Comparison of ENCODE assay signal across 8 cellular contexts in genomic region chr19:35936738-35937268, GRCh38.
DNase-seq lines count a peak whose midpoint lies in the region; ATAC-seq, FAIRE-seq and TF ChIP-seq lines count a peak whose summit lies in the region.

No MANE protein-coding gene starts in this region.

- no peak for ATAC-seq in RWPE2 (ENCODE audit: low read depth)
- no peak for ATAC-seq in HG02571 (IDR thresholded peaks at IDR 0.05; ENCODE audit: unreplicated experiment)

- no peak for FAIRE-seq in H54 (lab: Jason Lieb, UNC)

- no peak overlapping the region for H3K9ac ChIP-seq in rectal smooth muscle tissue (ENCODE audit: low read length)

- H3K27me3 ChIP-seq in RWPE2 (ENCODE audit: insufficient read depth, poor library complexity, severe bottlenecking) (no peaks in the 10 kb centered on the region), rectal smooth muscle tissue (ENCODE audit: control insufficient read depth, insufficient read depth, low read length) (no peaks in the 10 kb centered on the region)

- TF ChIP-seq CTCF in GM12864 (IDR thresholded peaks at IDR 0.05; ENCODE audit: low read depth, low read length, missing control alignments) = no peak
- no peak for TF ChIP-seq CTCF in RWPE2 (IDR thresholded peaks at IDR 0.05; ENCODE audit: poor library complexity, severe bottlenecking)
- no peak for TF ChIP-seq CTCF in fibroblast of mammary gland (conservative IDR thresholded peaks at IDR 0.05; ENCODE audit: control insufficient read depth, insufficient read depth, low read depth, low read length)

- H3K4me1 ChIP-seq in RWPE2 (ENCODE audit: insufficient read depth, poor library complexity, severe bottlenecking) (no peaks in the 10 kb centered on the region), rectal smooth muscle tissue (ENCODE audit: control insufficient read depth, insufficient read depth, low read length) (no peaks in the 10 kb centered on the region)

- H3K27ac ChIP-seq in RWPE2 (ENCODE audit: poor library complexity, severe bottlenecking) (peak overlapping the region; percentile 8), rectal smooth muscle tissue (ENCODE audit: low read depth, low read length) (peak overlapping the region; percentile 63)

- peak overlapping the region; percentile 56 for H3K4me3 ChIP-seq in GM12864 (ENCODE audit: low read depth, low read length)
- peak overlapping the region; percentile 57 for H3K4me3 ChIP-seq in RWPE2 (ENCODE audit: severe bottlenecking)
- peak overlapping the region; percentile 67 for H3K4me3 ChIP-seq in fibroblast of mammary gland (ENCODE audit: control insufficient read depth, low read depth, low read length)
- H3K4me3 ChIP-seq in rectal smooth muscle tissue (ENCODE audit: low read length) = peak overlapping the region; percentile 65

- DNase-seq in GM12864 (ENCODE audit: low read depth) (no peak), RWPE2 (ENCODE audit: low spot score) (no peak), fibroblast of mammary gland (ENCODE audit: low read depth) (no peak), H54 (ENCODE audit: insufficient read length, low spot score) (no peak), NCI-H774 (lab: John Stamatoyannopoulos, UW) (no peak), NCI-H146 treated with DMSO at 0.1 percent for 48 hours (lab: John Stamatoyannopoulos, UW; ENCODE audit: unreplicated experiment) (no peak)

- TF ChIP-seq POLR2A in H54 (IDR thresholded peaks at IDR 0.05; ENCODE audit: low read depth, low read length) = no peak

- no peaks in the 10 kb centered on the region for H3K9me3 ChIP-seq in RWPE2 (ENCODE audit: severe bottlenecking)

- no peaks in the 10 kb centered on the region for H3K36me3 ChIP-seq in RWPE2 (ENCODE audit: low read depth)
- H3K36me3 ChIP-seq in rectal smooth muscle tissue (ENCODE audit: control insufficient read depth, insufficient read depth, low read length) = peaks cover 4% of the 10 kb centered on the region
